In genomic region chr3:188788621-188789081, GRCh38 we compare ENCODE assay signal across 1 cellular context.
TF ChIP-seq lines count a peak whose summit lies in the region.

No MANE protein-coding gene starts in this region.

TF ChIP-seq in SK-N-SH, 30 proteins besides CTCF, POLR2A, EP300 and RAD21 (continued from another document):
- TF ChIP-seq PBX3 (IDR thresholded peaks at IDR 0.05), result peak; percentile 80
- TF ChIP-seq, protein P1, sequence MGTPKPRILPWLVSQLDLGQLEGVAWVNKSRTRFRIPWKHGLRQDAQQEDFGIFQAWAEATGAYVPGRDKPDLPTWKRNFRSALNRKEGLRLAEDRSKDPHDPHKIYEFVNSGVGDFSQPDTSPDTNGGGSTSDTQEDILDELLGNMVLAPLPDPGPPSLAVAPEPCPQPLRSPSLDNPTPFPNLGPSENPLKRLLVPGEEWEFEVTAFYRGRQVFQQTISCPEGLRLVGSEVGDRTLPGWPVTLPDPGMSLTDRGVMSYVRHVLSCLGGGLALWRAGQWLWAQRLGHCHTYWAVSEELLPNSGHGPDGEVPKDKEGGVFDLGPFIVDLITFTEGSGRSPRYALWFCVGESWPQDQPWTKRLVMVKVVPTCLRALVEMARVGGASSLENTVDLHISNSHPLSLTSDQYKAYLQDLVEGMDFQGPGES (IDR thresholded peaks at IDR 0.05; ENCODE audit: low read depth, low read length), result no peak
- no peak for TF ChIP-seq EZH2phosphoT487 (IDR thresholded peaks at IDR 0.05; ENCODE audit: borderline replicate concordance, low read depth)
- TF ChIP-seq ELF1 (IDR thresholded peaks at IDR 0.05), result peak; percentile 66; the same call in 1 of the 2 replicates
- no peak for TF ChIP-seq SMC3 (IDR thresholded peaks at IDR 0.05; ENCODE audit: low read depth, low read length)
- no peak for TF ChIP-seq REST (IDR thresholded peaks at IDR 0.05; ENCODE audit: low read depth, low read length)
- no peak for TF ChIP-seq NRF1 (IDR thresholded peaks at IDR 0.05; ENCODE audit: low read depth, low read length)
- TF ChIP-seq RXRA (IDR thresholded peaks at IDR 0.05; ENCODE audit: borderline replicate concordance, low read depth), result peak; percentile 83; the same call in 1 of the 2 replicates
- no peak for TF ChIP-seq FOXJ3 (CRISPR knock-in tag; IDR thresholded peaks at IDR 0.05)
- no peak for TF ChIP-seq SIN3A (IDR thresholded peaks at IDR 0.05; ENCODE audit: borderline replicate concordance, low read depth, low read length)
- TF ChIP-seq NFIC (IDR thresholded peaks at IDR 0.05; ENCODE audit: borderline replicate concordance), result peak; percentile 94
- no peak for TF ChIP-seq USF1 (IDR thresholded peaks at IDR 0.05; ENCODE audit: borderline replicate concordance, low read depth)
TF ChIP-seq in SK-N-SH: peak in this region for 14.
